In genomic region chr14:102541029-102541491, GRCh38 we compare ENCODE assay signal across 1 cellular context.
TF ChIP-seq lines count a peak whose summit lies in the region.

No MANE protein-coding gene starts in this region.

TF ChIP-seq in HEK293, 187 proteins besides CTCF, POLR2A, EP300 and RAD21:
- TF ChIP-seq ZSCAN16 (tag by site-specific recombination; IDR thresholded peaks at IDR 0.05): 0 out of 2 replicates have a peak, but pooled peaks have one; percentile 56
